Comparison of ENCODE assay signal across 20 cellular contexts in the genomic region with DNA sequence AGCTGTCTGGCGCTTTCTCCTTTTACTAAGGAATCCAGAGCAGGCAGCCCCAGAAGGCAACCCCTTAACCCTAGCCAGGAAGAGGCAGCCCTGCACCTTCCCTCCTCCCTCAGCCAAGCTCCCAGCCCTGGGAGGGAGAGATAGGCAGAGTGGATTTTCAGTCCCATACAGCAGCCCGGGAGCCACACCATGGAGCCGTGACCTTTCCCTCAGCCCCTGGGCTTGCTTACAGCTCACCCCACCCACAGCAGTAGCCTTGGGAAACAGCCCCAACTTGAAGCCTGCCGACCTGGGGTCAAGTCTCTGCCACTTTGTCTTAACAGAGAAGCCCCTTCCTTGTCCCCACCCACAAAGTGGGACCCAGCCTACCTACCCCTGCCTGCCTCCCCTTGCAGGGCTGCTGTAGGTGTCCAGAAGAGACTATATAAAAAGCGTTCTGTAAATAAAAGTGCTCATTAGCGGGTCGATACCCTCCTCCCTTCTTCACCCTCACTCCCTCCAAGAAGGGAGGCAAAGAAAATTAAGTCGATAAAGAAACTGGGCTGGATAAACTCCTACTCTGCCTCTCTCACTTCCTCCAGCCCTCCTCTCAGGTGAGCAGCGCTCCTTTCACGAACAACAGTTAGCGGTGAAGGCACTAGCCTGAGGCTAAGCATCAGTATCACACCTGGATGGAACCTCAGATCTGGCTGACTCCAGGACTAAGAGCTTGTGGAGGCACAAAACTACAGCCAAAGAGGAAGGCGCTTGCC. TPM values are rescaled to one million over a fixed set of nuclear protein-coding genes. Genes with fewer than 3 reads are reported as not detected.
DNase-seq lines count a peak whose midpoint lies in the region; ATAC-seq and TF ChIP-seq lines count a peak whose summit lies in the region.
"Had no signal": no experiment of that assay in that cellular context is flagged by ENCODE, and none has a peak within 500 bp of the region (broad histone marks: within the 10 kb centered on the region; RNA-seq: fewer than 3 reads in every experiment).

No MANE protein-coding gene starts in this region.

- no peaks in the 10 kb centered on the region for H3K36me3 Mint-ChIP-seq in neural crest cell (ENCODE audit: low read depth)
- no peaks in the 10 kb centered on the region for H3K36me3 Mint-ChIP-seq in activated T-cell treated with anti-CD3 and anti-CD28 coated beads, Interleukin-2, amount 50 U/mL, for 4 hours (ENCODE audit: insufficient read depth)
- H3K36me3 Mint-ChIP-seq in mesothelial cell of epicardium, result no peaks in the 10 kb centered on the region
- H3K36me3 Mint-ChIP-seq in CD4-positive, alpha-beta T cell (ENCODE audit: low read depth), result no peaks in the 10 kb centered on the region
- H3K36me3 Mint-ChIP-seq: activated naive CD4-positive, alpha-beta T cell treated with anti-CD3 and anti-CD28 coated beads, Interleukin-2, amount 50 U/mL, for 24 hours; CD4-positive, alpha-beta memory T cell; stimulated activated naive B cell treated with anti-CD40 and anti-IgM and Interleukin-4, amounts not matched to agents 10 μg/mL and 1 μg/mL and 100 μg/mL, for 72 hours; type B pancreatic cell had no signal

- H3F3A ChIP-seq in PC-9 (ENCODE audit: insufficient read depth, low read depth), result peaks cover 33% of the 10 kb centered on the region; the same call in 1 of the 2 replicates

- H3K9me3 Mint-ChIP-seq in neural crest cell (no peaks in the 10 kb centered on the region), mesothelial cell of epicardium (no peaks in the 10 kb centered on the region)
- no peaks in the 10 kb centered on the region for H3K9me3 Mint-ChIP-seq in activated T-cell treated with anti-CD3 and anti-CD28 coated beads, Interleukin-2, amount 50 U/mL, for 4 hours
- H3K9me3 Mint-ChIP-seq in CD4-positive, alpha-beta T cell, result no peaks in the 10 kb centered on the region
- H3K9me3 Mint-ChIP-seq: activated naive CD4-positive, alpha-beta T cell treated with anti-CD3 and anti-CD28 coated beads, Interleukin-2, amount 50 U/mL, for 24 hours; CD4-positive, alpha-beta memory T cell; endodermal cell; stimulated activated naive B cell treated with anti-CD40 and anti-IgM and Interleukin-4, amounts not matched to agents 10 μg/mL and 1 μg/mL and 100 μg/mL, for 72 hours; type B pancreatic cell had no signal

- H3K27ac Mint-ChIP-seq in neural crest cell (ENCODE audit: unreplicated experiment) (peak overlapping the region; percentile 67), mesothelial cell of epicardium (no peak overlapping the region)
- no peak overlapping the region for H3K27ac Mint-ChIP-seq in CD4-positive, alpha-beta T cell
- H3K27ac Mint-ChIP-seq: activated naive CD4-positive, alpha-beta T cell treated with anti-CD3 and anti-CD28 coated beads, Interleukin-2, amount 50 U/mL, for 24 hours; CD4-positive, alpha-beta memory T cell; endodermal cell; stimulated activated naive B cell treated with anti-CD40 and anti-IgM and Interleukin-4, amounts not matched to agents 10 μg/mL and 1 μg/mL and 100 μg/mL, for 72 hours; type B pancreatic cell had no signal

- H3K27me3 ChIP-seq in PC-9 (ENCODE audit: insufficient read depth, low read depth), result no peaks in the 10 kb centered on the region
- no peaks in the 10 kb centered on the region for H3K27me3 ChIP-seq in esophagus (ENCODE audit: control insufficient read depth in 1 of 2, insufficient read depth in 2 of 2, low read length in 2 of 2)
- H3K27me3 ChIP-seq in CD4-positive, alpha-beta T cell (ENCODE audit: control insufficient read depth, insufficient read depth, low read length), result no peaks in the 10 kb centered on the region

- TF ChIP-seq CTCF in PC-9 (conservative IDR thresholded peaks at IDR 0.05) (no peak), neural crest cell (conservative IDR thresholded peaks at IDR 0.05) (no peak), mesothelial cell of epicardium (IDR thresholded peaks at IDR 0.05; ENCODE audit: unreplicated experiment) (no peak)
- no peak for TF ChIP-seq CTCF in CD4-positive, alpha-beta T cell (IDR thresholded peaks at IDR 0.05)

- peaks cover 33% of the 10 kb centered on the region for H3K79me2 ChIP-seq in PC-9 (ENCODE audit: low read depth)

- H3K4me3 ChIP-seq in PC-9, result no peak overlapping the region
- H3K4me3 ChIP-seq in esophagus (ENCODE audit: low read depth in 1 of 2, low read length in 2 of 2), result no peak overlapping the region

- H3K4me1 ChIP-seq in PC-9 (replicated peaks; ENCODE audit: insufficient read depth) (peaks cover 60% of the 10 kb centered on the region), esophagus (ENCODE audit: control insufficient read depth in 2 of 2, insufficient read depth in 2 of 2, low read length in 1 of 2) (peaks cover 18 to 25% of the 10 kb centered on the region in 2 donors)

- H3K4me3 Mint-ChIP-seq in neural crest cell (peak overlapping the region; percentile 75), mesothelial cell of epicardium (no peak overlapping the region)
- H3K4me3 Mint-ChIP-seq in activated T-cell treated with anti-CD3 and anti-CD28 coated beads, Interleukin-2, amount 50 U/mL, for 4 hours, result no peak overlapping the region
- no peak overlapping the region for H3K4me3 Mint-ChIP-seq in CD4-positive, alpha-beta T cell
- H3K4me3 Mint-ChIP-seq: activated naive CD4-positive, alpha-beta T cell treated with anti-CD3 and anti-CD28 coated beads, Interleukin-2, amount 50 U/mL, for 24 hours; CD4-positive, alpha-beta memory T cell; endodermal cell; stimulated activated naive B cell treated with anti-CD40 and anti-IgM and Interleukin-4, amounts not matched to agents 10 μg/mL and 1 μg/mL and 100 μg/mL, for 72 hours; type B pancreatic cell had no signal

- H2AFZ ChIP-seq in PC-9, result no peak overlapping the region

- H3K9me3 ChIP-seq in PC-9 (ENCODE audit: insufficient read depth, low read depth) (no peaks in the 10 kb centered on the region), esophagus (ENCODE audit: control insufficient read depth in 2 of 2, insufficient read depth in 1 of 2, low read depth in 1 of 2, low read length in 1 of 2) (no peaks in the 10 kb centered on the region)
- H3K9me3 ChIP-seq in CD4-positive, alpha-beta T cell (ENCODE audit: control insufficient read depth, low read length), result no peaks in the 10 kb centered on the region

- H3K9me2 ChIP-seq in PC-9 (ENCODE audit: insufficient read depth), result no peaks in the 10 kb centered on the region

- H3K27me3 Mint-ChIP-seq in neural crest cell (ENCODE audit: low read depth) (no peaks in the 10 kb centered on the region), mesothelial cell of epicardium (ENCODE audit: low read depth) (no peaks in the 10 kb centered on the region)
- peaks cover 3% of the 10 kb centered on the region for H3K27me3 Mint-ChIP-seq in activated T-cell treated with anti-CD3 and anti-CD28 coated beads, Interleukin-2, amount 50 U/mL, for 4 hours (ENCODE audit: low read depth)
- H3K27me3 Mint-ChIP-seq in CD4-positive, alpha-beta T cell, result peaks cover 4% of the 10 kb centered on the region
- H3K27me3 Mint-ChIP-seq: CD4-positive, alpha-beta memory T cell; stimulated activated naive B cell treated with anti-CD40 and anti-IgM and Interleukin-4, amounts not matched to agents 10 μg/mL and 1 μg/mL and 100 μg/mL, for 72 hours; type B pancreatic cell had no signal

- 62 to 68% methylated on average over 12 of the region's 12 CpGs for WGBS in esophagus, 2 donors

- intact Hi-C loops in PC-9 (cut with micrococcal nuclease; ENCODE audit: unreplicated experiment), result no loop called here
- intact Hi-C loops in CD4-positive, alpha-beta T cell (cut with DNase I, micrococcal nuclease), result loop anchor here in 1 of 2 experiments (10.0 kb wide), 1 partner anchor 70 kb away; no protein-coding TSS in a partner anchor

- H3K27ac ChIP-seq in PC-9, result peak overlapping the region; percentile 21
- peak overlapping the region; percentile 19 to 61 for H3K27ac ChIP-seq in esophagus (ENCODE audit: low read depth in 2 of 2, low read length in 1 of 2)
- no peak overlapping the region for H3K27ac ChIP-seq in CD4-positive, alpha-beta T cell (ENCODE audit: low read depth, low read length)

- peaks cover 7% of the 10 kb centered on the region; the same call in 1 of the 2 replicates for H4K20me1 ChIP-seq in PC-9 (ENCODE audit: insufficient read depth)

- H3K4me1 Mint-ChIP-seq in neural crest cell (peaks cover 27% of the 10 kb centered on the region), mesothelial cell of epicardium (peaks cover 10% of the 10 kb centered on the region)
- peaks cover 4% of the 10 kb centered on the region for H3K4me1 Mint-ChIP-seq in activated T-cell treated with anti-CD3 and anti-CD28 coated beads, Interleukin-2, amount 50 U/mL, for 4 hours (ENCODE audit: low read depth)
- H3K4me1 Mint-ChIP-seq in CD4-positive, alpha-beta T cell (ENCODE audit: low read depth), result peaks cover 3% of the 10 kb centered on the region
- H3K4me1 Mint-ChIP-seq: activated naive CD4-positive, alpha-beta T cell treated with anti-CD3 and anti-CD28 coated beads, Interleukin-2, amount 50 U/mL, for 24 hours had no signal

- H3K36me3 ChIP-seq in PC-9 (ENCODE audit: low read depth) (peaks cover 10% of the 10 kb centered on the region; the same call in 1 of the 2 replicates), esophagus (ENCODE audit: control insufficient read depth in 2 of 2, insufficient read depth in 2 of 2, low read length in 1 of 2) (peaks cover 0 to 10% of the 10 kb centered on the region in 2 donors)

- CTCF ChIA-PET in PC-9 (lab: Charles Lee), result no interaction called here
- CTCF ChIA-PET in CD4-positive, alpha-beta T cell (lab: Charles Lee), result no interaction called here

- DNase-seq in DMS79 (lab: John Stamatoyannopoulos, UW) (peak; percentile 43), PC-9 (no peak), neural crest cell (ENCODE audit: low read depth, low spot score) (no peak), A172 (ENCODE audit: low spot score) (no peak), mesothelial cell of epicardium (ENCODE audit: low spot score in 2 of 2, unreplicated experiment in 2 of 2) (no peak)
- DNase-seq in activated T-cell treated with anti-CD3 and anti-CD28 coated beads, Interleukin-2, amount 50 U/mL, for 4 hours, result no peak
- no peak for DNase-seq in CD4-positive, alpha-beta T cell
- DNase-seq: CD4-positive, alpha-beta memory T cell; endodermal cell; head of caudate nucleus; KBM-7; left ventricle myocardium superior; NCI-H1694; NCI-H2227 treated with DMSO at 0.1 percent for 48 hours; NK-92 treated with Interleukin-12 subunit alpha and Interleukin-12 subunit beta, amount 100 ng/mL, for 24 hours; stimulated activated naive B cell treated with anti-CD40 and anti-IgM and Interleukin-4, amounts not matched to agents 10 μg/mL and 1 μg/mL and 100 μg/mL, for 72 hours had no signal

- BruUV-seq in PC-9 (replicated peaks; lab: Mats Ljungman, UMichigan), result no TSS peak

- POLR2A ChIA-PET in PC-9 (lab: Charles Lee; ENCODE audit: unreplicated experiment), result no interaction called here
- POLR2A ChIA-PET in CD4-positive, alpha-beta T cell (lab: Charles Lee), result no interaction called here

- peak overlapping the region; percentile 39 for H3K4me2 ChIP-seq in PC-9

- no peak for ATAC-seq in activated T-cell treated with anti-CD3 and anti-CD28 coated beads, Interleukin-2, amount 50 U/mL, for 4 hours
- ATAC-seq in CD4-positive, alpha-beta T cell (ENCODE audit: poor library complexity), result no peak
- ATAC-seq: activated CD4-positive, CD25-positive, alpha-beta regulatory T cell treated with anti-CD3 and anti-CD28 coated beads, Interleukin-2, amount 50 U/mL, for 24 hours; left ventricle myocardium superior; stimulated activated naive B cell treated with anti-CD40 and anti-IgM and Interleukin-4, amounts not matched to agents 10 μg/mL and 1 μg/mL and 100 μg/mL, for 72 hours had no signal

RNA-seq across cellular contexts. Expression of gene TST, which starts 4.2 kb away (rescaled TPM):
- 99.4 and 123 TPM in 2 replicates for total RNA-seq in PC-9 (2021)
- 100 to 1,000 TPM; 108 to 140 TPM for polyA plus RNA-seq in esophagus
- total RNA-seq in neural crest cell, result 31.0 and 31.3 TPM in 2 replicates
- total RNA-seq in activated T-cell treated with anti-CD3 and anti-CD28 coated beads, Interleukin-2, amount 50 U/mL, for 4 hours, result 1 to 10 TPM; 1.2 TPM
- total RNA-seq in A172 (2014; rRNA removed; shearing (Covaris generic)), result 37.3 and 48.1 TPM in 2 replicates
- total RNA-seq in mesothelial cell of epicardium, result 21.3 to 22.6 TPM (median 21.4 TPM) in 3 replicates
- not detected for total RNA-seq in CD4-positive, alpha-beta T cell

RNA-seq across cellular contexts. Expression of gene MPST, which starts 4.5 kb away (rescaled TPM):
- total RNA-seq in PC-9 (2021), result 75.9 and 109 TPM in 2 replicates
- polyA plus RNA-seq in esophagus, result 100 to 1,000 TPM; 104 to 147 TPM
- 100.0 and 103 TPM in 2 replicates for total RNA-seq in neural crest cell
- total RNA-seq in activated T-cell treated with anti-CD3 and anti-CD28 coated beads, Interleukin-2, amount 50 U/mL, for 4 hours, result 1 to 10 TPM; 4.7 to 7.2 (median 6.0) TPM
- total RNA-seq in A172 (2014; rRNA removed; shearing (Covaris generic)), result 57.0 and 68.4 TPM in 2 replicates
- 55.8 to 61.5 TPM (median 60.8 TPM) in 3 replicates for total RNA-seq in mesothelial cell of epicardium
- 1 to 10 TPM; 1.7 to 1.8 TPM for total RNA-seq in CD4-positive, alpha-beta T cell

RNA-seq across cellular contexts. Expression of gene KCTD17, which starts 36.5 kb away (rescaled TPM):
- total RNA-seq in PC-9 (2021) (29.5 and 32.6 TPM in 2 replicates), neural crest cell (85.7 and 95.8 TPM in 2 replicates), mesothelial cell of epicardium (34.9 to 42.2 TPM (median 41.0 TPM) in 3 replicates)
- polyA plus RNA-seq in esophagus, result 1 to 10 TPM; 6.7 to 7.4 TPM
- total RNA-seq in activated T-cell treated with anti-CD3 and anti-CD28 coated beads, Interleukin-2, amount 50 U/mL, for 4 hours, result 10 to 100 TPM; 33.8 to 39.6 (median 34.3) TPM
- 20.5 and 21.3 TPM in 2 replicates for total RNA-seq in A172 (2014; rRNA removed; shearing (Covaris generic))
- total RNA-seq in CD4-positive, alpha-beta T cell, result 10 to 100 TPM; 17.3 to 17.9 TPM

Comparison
In these comparisons a context has a peak if more than half of its experiments do, and no peak if none do; other contexts are left out.
1. RNA of gene TST, which starts 4.2 kb away (total RNA-seq): 99.4 to 123 TPM in PC-9, 37.3 to 48.1 TPM in A172, 31.0 to 31.3 TPM in neural crest cell and 21.3 to 22.6 TPM in mesothelial cell of epicardium; 1.2 TPM in activated T-cell treated with anti-CD3 and anti-CD28 coated beads, Interleukin-2, amount 50 U/mL, for 4 hours and not detected in CD4-positive, alpha-beta T cell; every median in the first group is over 10 times any median in the second.